In the genomic region with DNA sequence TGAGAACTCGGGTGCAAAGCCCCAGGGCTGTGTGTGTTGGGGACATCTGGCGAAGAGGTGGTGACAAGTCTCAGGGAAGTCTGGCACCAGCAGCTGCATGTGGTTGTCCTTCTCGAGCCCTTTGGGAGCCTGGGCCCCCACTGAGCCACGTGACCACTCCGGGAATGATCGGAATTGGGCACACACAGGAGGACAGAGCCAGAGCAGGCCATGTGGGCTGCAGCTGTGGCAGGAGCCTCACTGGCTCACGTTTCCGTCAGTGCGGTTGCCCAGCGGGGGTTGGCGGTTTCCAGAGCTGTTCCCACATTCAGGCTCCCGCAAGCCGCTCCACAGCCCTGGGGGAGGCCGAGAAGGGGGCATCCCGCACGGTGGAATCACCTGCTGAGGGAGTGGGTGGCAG, we compare ENCODE assay signal across 21 cellular contexts. TPM values are rescaled to one million over a fixed set of nuclear protein-coding genes. Genes with fewer than 3 reads are reported as not detected.
A peak's percentile ranks its signal among the peaks of the same experiment; 100 is the strongest.
DNase-seq lines count a peak whose midpoint lies in the region; ATAC-seq and TF ChIP-seq lines count a peak whose summit lies in the region.
"Had no signal": no experiment of that assay in that cellular context is flagged by ENCODE, and none has a peak within 500 bp of the region (broad histone marks: within the 10 kb centered on the region; RNA-seq: fewer than 3 reads in every experiment).

No MANE protein-coding gene starts in this region.

- TF ChIP-seq CTCF in BJ (IDR thresholded peaks at IDR 0.05; ENCODE audit: insufficient read depth, low read depth, low read length): no peak
- TF ChIP-seq CTCF in neural crest cell (conservative IDR thresholded peaks at IDR 0.05): no peak
- TF ChIP-seq CTCF in natural killer cell (IDR thresholded peaks at IDR 0.05): no peak

- no peaks in the 10 kb centered on the region for H3K27me3 Mint-ChIP-seq in neural crest cell (ENCODE audit: low read depth)
- no peaks in the 10 kb centered on the region for H3K27me3 Mint-ChIP-seq in natural killer cell (ENCODE audit: low read depth in 2 of 2)
- H3K27me3 Mint-ChIP-seq: activated naive CD8-positive, alpha-beta T cell treated with anti-CD3 and anti-CD28 coated beads, Interleukin-2, amount 10 ng/mL, durations not matched to agents 7 days and 5 days; B cell; progenitor cell of endocrine pancreas had no signal

- H3K4me3 Mint-ChIP-seq in neural crest cell: no peak overlapping the region
- H3K4me3 Mint-ChIP-seq in natural killer cell: no peak overlapping the region
- H3K4me3 Mint-ChIP-seq: activated naive CD8-positive, alpha-beta T cell treated with anti-CD3 and anti-CD28 coated beads, Interleukin-2, amount 10 ng/mL, durations not matched to agents 7 days and 5 days; B cell; mesothelial cell of epicardium had no signal

- H3K9me3 Mint-ChIP-seq in neural crest cell (no peaks in the 10 kb centered on the region), natural killer cell (no peaks in the 10 kb centered on the region)
- H3K9me3 Mint-ChIP-seq: activated naive CD8-positive, alpha-beta T cell treated with anti-CD3 and anti-CD28 coated beads, Interleukin-2, amount 10 ng/mL, durations not matched to agents 7 days and 5 days; mesothelial cell of epicardium had no signal

- DNase-seq in BJ (ENCODE audit: low read depth): peak; percentile 88
- peak; percentile 48 to 68 for DNase-seq in SJSA1 (ENCODE audit: low read depth in 1 of 2, low spot score in 2 of 2)
- DNase-seq in fibroblast of the conjunctiva (ENCODE audit: low read depth): peak; percentile 38
- DNase-seq in neural crest cell (ENCODE audit: low read depth, low spot score): no peak
- DNase-seq in natural killer cell: no peak
- DNase-seq in SW 1271 (lab: John Stamatoyannopoulos, UW): no peak
- no peak for DNase-seq in GF-D8 (lab: John Stamatoyannopoulos, UW)
- DNase-seq: activated CD8-positive, alpha-beta memory T cell treated with anti-CD3 and anti-CD28 coated beads, Interleukin-2, amount 50 U/mL, for 4 hours; activated naive CD8-positive, alpha-beta T cell treated with anti-CD3 and anti-CD28 coated beads, Interleukin-2, amount 10 ng/mL, durations not matched to agents 7 days and 5 days; DND-41; esophagus squamous epithelium; Karpas-422; NCI-H1694; NCI-H510A; OCI-M1; trophoblast cell had no signal

- H3K4me1 ChIP-seq in SJSA1 (replicated peaks): peaks cover 14% of the 10 kb centered on the region

- H3K36me3 ChIP-seq in BJ (ENCODE audit: control insufficient read depth, insufficient read depth, low read length) (peaks cover 39% of the 10 kb centered on the region), SJSA1 (peaks cover 80% of the 10 kb centered on the region)

- ATAC-seq in HG02759 (IDR thresholded peaks at IDR 0.05; ENCODE audit: unreplicated experiment): no peak
- ATAC-seq in natural killer cell: no peak

- H3K36me3 Mint-ChIP-seq in neural crest cell (ENCODE audit: low read depth) (no peaks in the 10 kb centered on the region), natural killer cell (no peaks in the 10 kb centered on the region)

- POLR2A ChIA-PET in BJ (lab: Charles Lee): no interaction called here

- H3K4me3 ChIP-seq in BJ (ENCODE audit: low read depth, low read length) (no peak overlapping the region), SJSA1 (no peak overlapping the region)
- H3K4me3 ChIP-seq: coronary artery, esophagus squamous epithelium had no signal

- CTCF ChIA-PET in BJ (lab: Yijun Ruan, JAX): interaction anchor here (1.4 to 4.0 kb wide), 3 partner anchors 15 to 89 kb away, joined by 10 to 12 read pairs (median 11); no protein-coding TSS in a partner anchor

- H3K27me3 ChIP-seq in BJ (ENCODE audit: control insufficient read depth, insufficient read depth, low read length) (no peaks in the 10 kb centered on the region), SJSA1 (replicated peaks) (no peaks in the 10 kb centered on the region)
- H3K27me3 ChIP-seq: esophagus squamous epithelium had no signal

- intact Hi-C loops in natural killer cell (cut with micrococcal nuclease): no loop called here

- no peaks in the 10 kb centered on the region for H3K9me3 ChIP-seq in SJSA1 (replicated peaks)
- H3K9me3 ChIP-seq: esophagus squamous epithelium had no signal

- H3K27ac ChIP-seq in SJSA1: no peak overlapping the region

- H3K27ac Mint-ChIP-seq in neural crest cell (ENCODE audit: unreplicated experiment) (peak overlapping the region; percentile 67), natural killer cell (no peak overlapping the region)
- H3K27ac Mint-ChIP-seq: activated naive CD8-positive, alpha-beta T cell treated with anti-CD3 and anti-CD28 coated beads, Interleukin-2, amount 10 ng/mL, durations not matched to agents 7 days and 5 days; B cell; mesothelial cell of epicardium; progenitor cell of endocrine pancreas had no signal

- H3K4me1 Mint-ChIP-seq in neural crest cell (peaks cover 13% of the 10 kb centered on the region), natural killer cell (peaks cover 21% of the 10 kb centered on the region in 2 donors)

RNA-seq across cellular contexts. Expression of gene CEL, which starts 6.8 kb away (rescaled TPM):
- 0.26 and 0.49 TPM in 2 replicates for polyA plus RNA-seq in BJ (2011; rRNA removed)
- 0.10 and 0.28 TPM in 2 replicates for polyA minus RNA-seq in BJ (2011; rRNA and poly(A)+ RNA removed)
- total RNA-seq in SJSA1 (2014; rRNA removed; shearing (Covaris generic)): 0.61 TPM in 1 of 2 replicates, not detected in the other
- total RNA-seq in neural crest cell: 3.5 and 3.6 TPM in 2 replicates
- total RNA-seq in natural killer cell: under 1 TPM; 0.18 to 0.68 (median 0.42) TPM

RNA-seq across cellular contexts. Expression of gene GTF3C5, which starts 24.2 kb away (rescaled TPM):
- 36.0 and 47.7 TPM in 2 replicates for polyA plus RNA-seq in BJ (2011; rRNA removed)
- polyA minus RNA-seq in BJ (2011; rRNA and poly(A)+ RNA removed): 32.0 and 48.1 TPM in 2 replicates
- total RNA-seq in SJSA1 (2014; rRNA removed; shearing (Covaris generic)): 60.7 and 64.8 TPM in 2 replicates
- 105 and 108 TPM in 2 replicates for total RNA-seq in neural crest cell
- 10 to 100 TPM; 52.6 to 69.2 (median 60.4) TPM for total RNA-seq in natural killer cell

Comparison
In these comparisons a context has a peak if more than half of its experiments do, and no peak if none do; other contexts are left out.
1. DNase-seq: peak in BJ (single experiment), SJSA1 (2 of 2) and fibroblast of the conjunctiva (single experiment); none in neural crest cell (single experiment), natural killer cell (single experiment), SW 1271 (0 of 2) and GF-D8 (single experiment).